ENCODE assay signal across 1 cellular context in genomic region chr7:101231644-101232043, GRCh38.
TF ChIP-seq lines count a peak whose summit lies in the region.

No MANE protein-coding gene starts in this region.

TF ChIP-seq in HepG2, 621 proteins besides CTCF, POLR2A, EP300 and RAD21 (continues in another document):
- TF ChIP-seq ZNF430 (CRISPR knock-in tag; IDR thresholded peaks at IDR 0.05) = no peak
- TF ChIP-seq ELF1 (CRISPR knock-in tag; IDR thresholded peaks at IDR 0.05) = peak; percentile 72
- peak; percentile 28; the same call in 1 of the 2 replicates for TF ChIP-seq SALL1 (CRISPR knock-in tag; IDR thresholded peaks at IDR 0.05)
- TF ChIP-seq, protein P1, sequence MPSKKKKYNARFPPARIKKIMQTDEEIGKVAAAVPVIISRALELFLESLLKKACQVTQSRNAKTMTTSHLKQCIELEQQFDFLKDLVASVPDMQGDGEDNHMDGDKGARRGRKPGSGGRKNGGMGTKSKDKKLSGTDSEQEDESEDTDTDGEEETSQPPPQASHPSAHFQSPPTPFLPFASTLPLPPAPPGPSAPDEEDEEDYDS (CRISPR knock-in tag; IDR thresholded peaks at IDR 0.05) = no peak
- TF ChIP-seq, protein P2, sequence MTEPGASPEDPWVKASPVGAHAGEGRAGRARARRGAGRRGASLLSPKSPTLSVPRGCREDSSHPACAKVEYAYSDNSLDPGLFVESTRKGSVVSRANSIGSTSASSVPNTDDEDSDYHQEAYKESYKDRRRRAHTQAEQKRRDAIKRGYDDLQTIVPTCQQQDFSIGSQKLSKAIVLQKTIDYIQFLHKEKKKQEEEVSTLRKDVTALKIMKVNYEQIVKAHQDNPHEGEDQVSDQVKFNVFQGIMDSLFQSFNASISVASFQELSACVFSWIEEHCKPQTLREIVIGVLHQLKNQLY (CRISPR knock-in tag; IDR thresholded peaks at IDR 0.05) = peak; percentile 46; the same call in 1 of the 2 replicates
- TF ChIP-seq POLR2G (IDR thresholded peaks at IDR 0.05; ENCODE audit: low read depth, low read length) = 0 out of 2 replicates have a peak, but pooled peaks have one; percentile 6
- TF ChIP-seq MLXIP (CRISPR knock-in tag; IDR thresholded peaks at IDR 0.05; ENCODE audit: borderline replicate concordance) = no peak
- TF ChIP-seq AGO2 (optimal IDR thresholded peaks at IDR 0.05; ENCODE audit: low read depth, low read length) = no peak
- TF ChIP-seq HNF1B (CRISPR knock-in tag; IDR thresholded peaks at IDR 0.05) = peak; percentile 63
- TF ChIP-seq KDM3A (CRISPR knock-in tag; IDR thresholded peaks at IDR 0.05; ENCODE audit: low read depth) = peak; percentile 35; the same call in 1 of the 2 replicates
- TF ChIP-seq FOSL2 (CRISPR knock-in tag; IDR thresholded peaks at IDR 0.05) = 0 out of 2 replicates have a peak, but pooled peaks have one; percentile 13
- 0 out of 2 replicates have a peak, but pooled peaks have one; percentile 14 for TF ChIP-seq GABPB1 (CRISPR knock-in tag; IDR thresholded peaks at IDR 0.05)
- TF ChIP-seq ZSCAN29 (CRISPR knock-in tag; conservative IDR thresholded peaks at IDR 0.05) = 0 out of 2 replicates have a peak, but pooled peaks have one; percentile 43
- TF ChIP-seq MTA1 (CRISPR knock-in tag; IDR thresholded peaks at IDR 0.05; ENCODE audit: borderline replicate concordance) = no peak
- TF ChIP-seq ZNF687 (CRISPR knock-in tag; IDR thresholded peaks at IDR 0.05) = peak; percentile 54
- TF ChIP-seq SOX13 (IDR thresholded peaks at IDR 0.05) = no peak
- no peak for TF ChIP-seq SOX13 (CRISPR knock-in tag; conservative IDR thresholded peaks at IDR 0.05 in 1 of 2, IDR thresholded peaks at IDR 0.05 in 1 of 2)
- no peak for TF ChIP-seq ATF3 (CRISPR knock-in tag; IDR thresholded peaks at IDR 0.05)
- no peak for TF ChIP-seq GRHL1 (CRISPR knock-in tag; conservative IDR thresholded peaks at IDR 0.05)
- TF ChIP-seq, protein P3, sequence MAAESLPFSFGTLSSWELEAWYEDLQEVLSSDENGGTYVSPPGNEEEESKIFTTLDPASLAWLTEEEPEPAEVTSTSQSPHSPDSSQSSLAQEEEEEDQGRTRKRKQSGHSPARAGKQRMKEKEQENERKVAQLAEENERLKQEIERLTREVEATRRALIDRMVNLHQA (CRISPR knock-in tag; IDR thresholded peaks at IDR 0.05) = no peak
- peak; percentile 42; the same call in 1 of the 2 replicates for TF ChIP-seq ZFX (CRISPR knock-in tag; IDR thresholded peaks at IDR 0.05; ENCODE audit: low read depth)
- TF ChIP-seq SCMH1 (CRISPR knock-in tag; IDR thresholded peaks at IDR 0.05; ENCODE audit: borderline replicate concordance) = no peak
- peak; percentile 42; the same call in 1 of the 2 replicates for TF ChIP-seq ZBTB7B (CRISPR knock-in tag; IDR thresholded peaks at IDR 0.05)
- TF ChIP-seq ZNF510 (CRISPR knock-in tag; IDR thresholded peaks at IDR 0.05; ENCODE audit: low read depth) = no peak
- TF ChIP-seq ZNF124 (CRISPR knock-in tag; IDR thresholded peaks at IDR 0.05) = 0 out of 2 replicates have a peak, but pooled peaks have one; percentile 55
- no peak for TF ChIP-seq ZNF609 (CRISPR knock-in tag; IDR thresholded peaks at IDR 0.05; ENCODE audit: borderline replicate concordance)
- TF ChIP-seq MTF2 (CRISPR knock-in tag; IDR thresholded peaks at IDR 0.05; ENCODE audit: borderline replicate concordance) = no peak
- TF ChIP-seq GATAD2A (CRISPR knock-in tag; IDR thresholded peaks at IDR 0.05) = 0 out of 2 replicates have a peak, but pooled peaks have one; percentile 20
- TF ChIP-seq, protein P4, sequence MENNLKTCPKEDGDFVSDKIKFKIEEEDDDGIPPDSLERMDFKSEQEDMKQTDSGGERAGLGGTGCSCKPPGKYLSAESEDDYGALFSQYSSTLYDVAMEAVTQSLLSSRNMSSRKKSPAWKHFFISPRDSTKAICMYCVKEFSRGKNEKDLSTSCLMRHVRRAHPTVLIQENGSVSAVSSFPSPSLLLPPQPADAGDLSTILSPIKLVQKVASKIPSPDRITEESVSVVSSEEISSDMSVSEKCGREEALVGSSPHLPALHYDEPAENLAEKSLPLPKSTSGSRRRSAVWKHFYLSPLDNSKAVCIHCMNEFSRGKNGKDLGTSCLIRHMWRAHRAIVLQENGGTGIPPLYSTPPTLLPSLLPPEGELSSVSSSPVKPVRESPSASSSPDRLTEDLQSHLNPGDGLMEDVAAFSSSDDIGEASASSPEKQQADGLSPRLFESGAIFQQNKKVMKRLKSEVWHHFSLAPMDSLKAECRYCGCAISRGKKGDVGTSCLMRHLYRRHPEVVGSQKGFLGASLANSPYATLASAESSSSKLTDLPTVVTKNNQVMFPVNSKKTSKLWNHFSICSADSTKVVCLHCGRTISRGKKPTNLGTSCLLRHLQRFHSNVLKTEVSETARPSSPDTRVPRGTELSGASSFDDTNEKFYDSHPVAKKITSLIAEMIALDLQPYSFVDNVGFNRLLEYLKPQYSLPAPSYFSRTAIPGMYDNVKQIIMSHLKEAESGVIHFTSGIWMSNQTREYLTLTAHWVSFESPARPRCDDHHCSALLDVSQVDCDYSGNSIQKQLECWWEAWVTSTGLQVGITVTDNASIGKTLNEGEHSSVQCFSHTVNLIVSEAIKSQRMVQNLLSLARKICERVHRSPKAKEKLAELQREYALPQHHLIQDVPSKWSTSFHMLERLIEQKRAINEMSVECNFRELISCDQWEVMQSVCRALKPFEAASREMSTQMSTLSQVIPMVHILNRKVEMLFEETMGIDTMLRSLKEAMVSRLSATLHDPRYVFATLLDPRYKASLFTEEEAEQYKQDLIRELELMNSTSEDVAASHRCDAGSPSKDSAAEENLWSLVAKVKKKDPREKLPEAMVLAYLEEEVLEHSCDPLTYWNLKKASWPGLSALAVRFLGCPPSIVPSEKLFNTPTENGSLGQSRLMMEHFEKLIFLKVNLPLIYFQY (CRISPR knock-in tag; IDR thresholded peaks at IDR 0.05; ENCODE audit: borderline replicate concordance) = no peak
- no peak for TF ChIP-seq ZFP91 (CRISPR knock-in tag; IDR thresholded peaks at IDR 0.05; ENCODE audit: borderline replicate concordance)
- TF ChIP-seq ASH2L (IDR thresholded peaks at IDR 0.05; ENCODE audit: insufficient read length, low read depth, low read length) = no peak
